In the genomic region with DNA sequence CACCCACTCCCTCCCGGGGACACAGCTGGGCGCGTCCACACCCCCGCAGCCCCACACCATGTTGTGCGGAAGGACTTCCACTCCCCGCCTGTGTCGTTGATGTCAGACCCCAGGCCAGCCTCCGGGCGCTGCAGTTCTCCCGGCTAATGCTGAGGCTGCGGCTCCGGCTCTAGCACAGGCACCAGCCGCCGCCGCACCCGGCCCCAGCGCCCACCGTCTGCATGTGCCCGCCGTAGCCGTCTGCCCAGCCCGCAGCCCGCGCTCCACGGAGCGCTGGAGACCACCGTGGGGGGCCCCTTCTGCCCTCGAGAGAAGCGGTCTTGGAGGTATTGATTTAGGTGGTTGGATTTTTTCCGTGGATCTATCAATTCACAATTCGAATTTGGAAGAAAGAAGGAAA, we compare ENCODE assay signal across 8 cellular contexts. TPM values are rescaled to one million over a fixed set of nuclear protein-coding genes. Genes with fewer than 3 reads are reported as not detected.
DNase-seq lines count a peak whose midpoint lies in the region; ATAC-seq and TF ChIP-seq lines count a peak whose summit lies in the region.
"Not testable (repeated sequence)": the region's sequence is repeated elsewhere in the genome, so short reads cannot be mapped to it uniquely, and the experiment has no call there.

No MANE protein-coding gene starts in this region.

- H3K27ac Mint-ChIP-seq in activated naive CD8-positive, alpha-beta T cell treated with anti-CD3 and anti-CD28 coated beads, Interleukin-2, amount 50 U/mL, for 24 hours = not testable (repeated sequence)

- H3K4me3 ChIP-seq in AG04450 (ENCODE audit: low read depth, low read length) = peak overlapping the region; percentile 42
- H3K4me3 ChIP-seq in MG63; osteoblast (ENCODE audit: insufficient read depth, low read length): not testable (repeated sequence)
- H3K4me3 ChIP-seq in esophagus muscularis mucosa = peak overlapping the region; percentile 38 to 54 (median 42)
- H3K4me3 ChIP-seq in iPS-15b (ENCODE audit: low read depth, low read length) = peak overlapping the region; percentile 18
- peak overlapping the region in 3 of 5 donors; percentile 22 to 40 (median 27) for H3K4me3 ChIP-seq in subcutaneous abdominal adipose tissue (ENCODE audit: low read depth in 1 of 5, low read length in 5 of 5)

- H3K36me3 Mint-ChIP-seq in activated naive CD8-positive, alpha-beta T cell treated with anti-CD3 and anti-CD28 coated beads, Interleukin-2, amount 50 U/mL, for 24 hours (ENCODE audit: low read depth) = not testable (repeated sequence)

- H3K9me3 Mint-ChIP-seq in activated naive CD8-positive, alpha-beta T cell treated with anti-CD3 and anti-CD28 coated beads, Interleukin-2, amount 50 U/mL, for 24 hours = not testable (repeated sequence)

- not testable (repeated sequence) for H2AFZ ChIP-seq in osteoblast (ENCODE audit: low read length)

- not testable (repeated sequence) for DNase-seq in AG04450 (ENCODE audit: low read depth, low spot score); esophagus muscularis mucosa (ENCODE audit: extremely low spot score); osteoblast (ENCODE audit: insufficient read length, low spot score, missing footprints)
- peak; percentile 21 for DNase-seq in MG63
- DNase-seq in activated CD4-positive, alpha-beta T cell treated with anti-CD3 and anti-CD28 coated beads, Interleukin-2, amount 50 U/mL, for 1 hour = peak; percentile 1
- peak; percentile 14 for DNase-seq in activated naive CD8-positive, alpha-beta T cell treated with anti-CD3 and anti-CD28 coated beads, Interleukin-2, amount 50 U/mL, for 24 hours

- H3K36me3 ChIP-seq in MG63; esophagus muscularis mucosa; iPS-15b (ENCODE audit: control insufficient read depth, insufficient read depth, low read length); osteoblast (ENCODE audit: insufficient read depth, low read length); subcutaneous abdominal adipose tissue (ENCODE audit: control insufficient read depth in 5 of 5, insufficient read depth in 5 of 5, low read length in 5 of 5): not testable (repeated sequence)

- H3K79me2 ChIP-seq in osteoblast (ENCODE audit: insufficient read depth, low read length) = not testable (repeated sequence)

- not testable (repeated sequence) for H3K4me1 Mint-ChIP-seq in activated naive CD8-positive, alpha-beta T cell treated with anti-CD3 and anti-CD28 coated beads, Interleukin-2, amount 50 U/mL, for 24 hours

- not testable (repeated sequence) for TF ChIP-seq CTCF in AG04450 (IDR thresholded peaks at IDR 0.05; ENCODE audit: low read depth, low read length); esophagus muscularis mucosa (IDR thresholded peaks at IDR 0.05); osteoblast (IDR thresholded peaks at IDR 0.05; ENCODE audit: extremely low read depth, low read depth, low read length)

- not testable (repeated sequence) for H3K9ac ChIP-seq in iPS-15b (ENCODE audit: low read depth, low read length); subcutaneous abdominal adipose tissue (ENCODE audit: low read length in 5 of 5)

- no CpG with 5 or more reads among the region's 31 CpGs for WGBS in esophagus muscularis mucosa

- CTCF ChIA-PET in AG04450 (lab: Charles Lee) = not testable (repeated sequence)

- H3K9me3 ChIP-seq in AG04450 (ENCODE audit: control insufficient read depth, insufficient read depth, low read length); MG63; esophagus muscularis mucosa; iPS-15b (ENCODE audit: control insufficient read depth, insufficient read depth, low read length); osteoblast (ENCODE audit: low read depth, low read length); subcutaneous abdominal adipose tissue (ENCODE audit: control insufficient read depth in 5 of 5, low read length in 5 of 5): not testable (repeated sequence)

- not testable (repeated sequence) for TF ChIP-seq EP300 in esophagus muscularis mucosa (IDR thresholded peaks at IDR 0.05)

- ATAC-seq in activated naive CD8-positive, alpha-beta T cell treated with anti-CD3 and anti-CD28 coated beads, Interleukin-2, amount 50 U/mL, for 24 hours = not testable (repeated sequence)

- peak overlapping the region; percentile 51 for H3K4me2 ChIP-seq in osteoblast (ENCODE audit: insufficient read depth, low read length)

- not testable (repeated sequence) for TF ChIP-seq POLR2A in esophagus muscularis mucosa (IDR thresholded peaks at IDR 0.05; ENCODE audit: low read depth)

- H3K27ac ChIP-seq in AG04450 (ENCODE audit: low read depth, low read length); osteoblast (ENCODE audit: low read depth, low read length); subcutaneous abdominal adipose tissue (ENCODE audit: low read depth, low read length): not testable (repeated sequence)
- H3K27ac ChIP-seq in esophagus muscularis mucosa (replicated peaks in 1 of 4) = peak overlapping the region in 1 of 4 donors; percentile 44

- POLR2A ChIA-PET in AG04450 (lab: Yijun Ruan, JAX) = not testable (repeated sequence)

- H3K4me1 ChIP-seq in esophagus muscularis mucosa; iPS-15b (ENCODE audit: control insufficient read depth, insufficient read depth, low read length); osteoblast (ENCODE audit: insufficient read depth, low read length); subcutaneous abdominal adipose tissue (ENCODE audit: control insufficient read depth in 5 of 5, insufficient read depth in 5 of 5, low read length in 5 of 5): not testable (repeated sequence)

- not testable (repeated sequence) for H3K27me3 ChIP-seq in AG04450 (ENCODE audit: control insufficient read depth, insufficient read depth, low read length); MG63; esophagus muscularis mucosa; iPS-15b (ENCODE audit: control insufficient read depth, insufficient read depth, low read length); osteoblast (ENCODE audit: insufficient read depth, low read length); subcutaneous abdominal adipose tissue (ENCODE audit: control insufficient read depth in 5 of 5, insufficient read depth in 4 of 5, low read length in 5 of 5)

- not testable (repeated sequence) for H4K20me1 ChIP-seq in osteoblast (ENCODE audit: insufficient read depth, low read length)

- intact Hi-C loops in esophagus muscularis mucosa (cut with DNase I) = not testable (repeated sequence)

- not testable (repeated sequence) for H3K4me3 Mint-ChIP-seq in activated naive CD8-positive, alpha-beta T cell treated with anti-CD3 and anti-CD28 coated beads, Interleukin-2, amount 50 U/mL, for 24 hours

- not testable (repeated sequence) for H3K27me3 Mint-ChIP-seq in activated naive CD8-positive, alpha-beta T cell treated with anti-CD3 and anti-CD28 coated beads, Interleukin-2, amount 50 U/mL, for 24 hours

RNA-seq across cellular contexts. Expression of gene SRGAP2, which starts 2.2 kb away (rescaled TPM):
- polyA plus RNA-seq in AG04450 (2011; rRNA removed) = 12.4 and 20.3 TPM in 2 replicates
- polyA minus RNA-seq in AG04450 (2011; rRNA and poly(A)+ RNA removed) = 39.3 and 47.4 TPM in 2 replicates
- 12.4 and 25.1 TPM in 2 replicates for total RNA-seq in MG63 (2014; rRNA removed; shearing (Covaris generic); ENCODE audit: low replicate concordance)
- 10 to 100 TPM; 39.4 to 54.6 (median 41.0) TPM for total RNA-seq in esophagus muscularis mucosa
- total RNA-seq in osteoblast = 56.8 and 63.1 TPM in 2 replicates

RNA-seq across cellular contexts. Expression of gene FAM72A, which starts 2.9 kb away (rescaled TPM):
- 2.8 and 3.5 TPM in 2 replicates for polyA plus RNA-seq in AG04450 (2011; rRNA removed)
- polyA minus RNA-seq in AG04450 (2011; rRNA and poly(A)+ RNA removed) = 2.3 and 2.8 TPM in 2 replicates
- 1.3 and 5.6 TPM in 2 replicates for total RNA-seq in MG63 (2014; rRNA removed; shearing (Covaris generic); ENCODE audit: low replicate concordance)
- total RNA-seq in esophagus muscularis mucosa (1 to 10 TPM in 2 of 4 donors, under 1 TPM in 2; 0.45 to 4.6 (median 1.3) TPM), osteoblast (2.2 and 3.2 TPM in 2 replicates)
